ENCODE assay signal across 22 cellular contexts in genomic region chr2:8263931-8264330, GRCh38.
"Had no signal": no experiment of that assay in that cellular context is flagged by ENCODE, and none has a peak within 500 bp of the region (broad histone marks: within the 10 kb centered on the region; RNA-seq: fewer than 3 reads in every experiment).

No MANE protein-coding gene starts in this region.

- H3K4me1 Mint-ChIP-seq: activated CD4-positive, alpha-beta T cell treated with anti-CD3 and anti-CD28 coated beads, Interleukin-2, amount 10 ng/mL, durations not matched to agents 7 days and 5 days; activated naive CD8-positive, alpha-beta T cell treated with anti-CD3 and anti-CD28 coated beads, Interleukin-2, amount 50 U/mL, for 24 hours; memory B cell; T-cell had no signal

- ATAC-seq: activated CD8-positive, alpha-beta T cell treated with anti-CD3 and anti-CD28 coated beads, Interleukin-2, amount 10 ng/mL, durations not matched to agents 7 days and 5 days; activated naive CD8-positive, alpha-beta T cell treated with anti-CD3 and anti-CD28 coated beads, Interleukin-2, amount 50 U/mL, for 24 hours; left colon; psoas muscle; stimulated activated naive CD8-positive, alpha-beta T cell treated with anti-CD3 and anti-CD28 coated beads, Interleukin-15, amount 100 ng/mL, for 72 hours; T-cell had no signal

- H3K27me3 Mint-ChIP-seq: T-cell had no signal

- H3K9me3 Mint-ChIP-seq: activated CD4-positive, alpha-beta T cell treated with anti-CD3 and anti-CD28 coated beads, Interleukin-2, amount 10 ng/mL, durations not matched to agents 7 days and 5 days; activated naive CD8-positive, alpha-beta T cell treated with anti-CD3 and anti-CD28 coated beads, Interleukin-2, amount 50 U/mL, for 24 hours; activated T-helper 1 cell treated with anti-CD3 and anti-CD28 coated beads, Interleukin-12 subunit alpha, Interleukin-12 subunit beta, Interleukin-2, Interleukin-4 antibody, amounts not matched to agents 30 ng/mL and 10 ng/mL and 1 ng/mL, durations not matched to agents 14 hours and 24 hours and 36 hours; memory B cell; stimulated activated naive CD8-positive, alpha-beta T cell treated with anti-CD3 and anti-CD28 coated beads, Interleukin-15, amount 100 ng/mL, for 72 hours; T-cell had no signal

- H3K27ac Mint-ChIP-seq: activated CD4-positive, alpha-beta T cell treated with anti-CD3 and anti-CD28 coated beads, Interleukin-2, amount 10 ng/mL, durations not matched to agents 7 days and 5 days; activated CD8-positive, alpha-beta T cell treated with anti-CD3 and anti-CD28 coated beads, Interleukin-2, amount 10 ng/mL, durations not matched to agents 7 days and 5 days; activated naive CD8-positive, alpha-beta T cell treated with anti-CD3 and anti-CD28 coated beads, Interleukin-2, amount 50 U/mL, for 24 hours; activated T-helper 1 cell treated with anti-CD3 and anti-CD28 coated beads, Interleukin-12 subunit alpha, Interleukin-12 subunit beta, Interleukin-2, Interleukin-4 antibody, amounts not matched to agents 30 ng/mL and 10 ng/mL and 1 ng/mL, durations not matched to agents 14 hours and 24 hours and 36 hours; memory B cell; T-cell; T-helper 2 cell treated with Interferon-gamma antibody and Interleukin-4, amounts not matched to agents 5 μg/mL and 100 μg/mL, for 36 hours had no signal

- H3K36me3 Mint-ChIP-seq: memory B cell had no signal

- H3K4me3 Mint-ChIP-seq: activated CD4-positive, alpha-beta T cell treated with anti-CD3 and anti-CD28 coated beads, Interleukin-2, amount 10 ng/mL, durations not matched to agents 7 days and 5 days; activated CD8-positive, alpha-beta T cell treated with anti-CD3 and anti-CD28 coated beads, Interleukin-2, amount 10 ng/mL, durations not matched to agents 7 days and 5 days; activated naive CD8-positive, alpha-beta T cell treated with anti-CD3 and anti-CD28 coated beads, Interleukin-2, amount 50 U/mL, for 24 hours; activated T-helper 1 cell treated with anti-CD3 and anti-CD28 coated beads, Interleukin-12 subunit alpha, Interleukin-12 subunit beta, Interleukin-2, Interleukin-4 antibody, amounts not matched to agents 30 ng/mL and 10 ng/mL and 1 ng/mL, durations not matched to agents 14 hours and 24 hours and 36 hours; memory B cell; stimulated activated naive CD8-positive, alpha-beta T cell treated with anti-CD3 and anti-CD28 coated beads, Interleukin-15, amount 100 ng/mL, for 72 hours; T-cell; T-helper 2 cell treated with Interferon-gamma antibody and Interleukin-4, amounts not matched to agents 5 μg/mL and 100 μg/mL, for 36 hours had no signal

- H3K4me3 ChIP-seq: psoas muscle, right atrium auricular region, suprapubic skin, tibial nerve had no signal

- H3K4me1 ChIP-seq: psoas muscle had no signal

- H3K27ac ChIP-seq: psoas muscle, right atrium auricular region, suprapubic skin, tibial nerve, VCaP had no signal

- H3K9me3 ChIP-seq: psoas muscle, right atrium auricular region, suprapubic skin, tibial nerve had no signal

- H3K36me3 ChIP-seq: right atrium auricular region, suprapubic skin, tibial nerve had no signal

- H3K27me3 ChIP-seq: right atrium auricular region, suprapubic skin, tibial nerve had no signal

- DNase-seq: activated CD4-positive, alpha-beta T cell treated with anti-CD3 and anti-CD28 coated beads, Interleukin-2, amount 10 ng/mL, durations not matched to agents 7 days and 5 days; activated CD4-positive, CD25-positive, alpha-beta regulatory T cell treated with anti-CD3 and anti-CD28 coated beads, Interleukin-2, amount 50 U/mL, for 72 hours; activated CD8-positive, alpha-beta T cell treated with anti-CD3 and anti-CD28 coated beads, Interleukin-2, amount 10 ng/mL, durations not matched to agents 7 days and 5 days; activated gamma-delta T cell; activated naive CD4-positive, alpha-beta T cell treated with anti-CD3 and anti-CD28 coated beads, Interleukin-2, amount 50 U/mL, for 16 hours; activated naive CD8-positive, alpha-beta T cell treated with anti-CD3 and anti-CD28 coated beads, Interleukin-2, amount 50 U/mL, for 24 hours; cortex of kidney; erythroblast; hippocampal formation; left colon; psoas muscle; stimulated activated CD4-positive, alpha-beta T cell treated with anti-CD3 and anti-CD28 coated beads, Interleukin-12 subunit alpha, Interleukin-12 subunit beta, amount 100 ng/mL, for 4 hours; stimulated activated CD4-positive, alpha-beta T cell treated with anti-CD3 and anti-CD28 coated beads, Interleukin-4, amount 100 ng/mL, for 4 hours; stimulated activated naive CD8-positive, alpha-beta T cell treated with anti-CD3 and anti-CD28 coated beads, Interleukin-15, amount 100 ng/mL, for 72 hours; T-cell had no signal
